In genomic region chr10:101131962-101132635, GRCh38 we compare ENCODE assay signal across 1 cellular context.
TF ChIP-seq lines count a peak whose summit lies in the region.

No MANE protein-coding gene starts in this region.

TF ChIP-seq in HEK293, 187 proteins besides CTCF, POLR2A, EP300 and RAD21 (continued from another document):
- peak; percentile 55 for TF ChIP-seq HIC1 (tag by site-specific recombination; IDR thresholded peaks at IDR 0.05)
- TF ChIP-seq ZBTB8A (tag by site-specific recombination; IDR thresholded peaks at IDR 0.05) = peak; percentile 29
- TF ChIP-seq ZBTB11 (tag by site-specific recombination; conservative IDR thresholded peaks at IDR 0.05; ENCODE audit: low read depth) = 0 out of 2 replicates have a peak, but pooled peaks have one; percentile 4
- peak; percentile 28; the same call in 1 of the 2 replicates for TF ChIP-seq GLIS1 (tag by site-specific recombination; IDR thresholded peaks at IDR 0.05)
- TF ChIP-seq ZNF416 (tag by site-specific recombination; IDR thresholded peaks at IDR 0.05) = no peak
- no peak for TF ChIP-seq SP7 (tag by site-specific recombination; IDR thresholded peaks at IDR 0.05)
- TF ChIP-seq ZBTB10 (tag by site-specific recombination; IDR thresholded peaks at IDR 0.05) = 0 out of 2 replicates have a peak, but pooled peaks have one; percentile 16
- TF ChIP-seq EGR2 (tag by site-specific recombination; IDR thresholded peaks at IDR 0.05; ENCODE audit: low read depth) = no peak
- TF ChIP-seq ZNF394 (tag by site-specific recombination; IDR thresholded peaks at IDR 0.05; ENCODE audit: borderline replicate concordance) = peak; percentile 60; the same call in 1 of the 2 replicates
- TF ChIP-seq ZNF341 (tag by site-specific recombination; IDR thresholded peaks at IDR 0.05; ENCODE audit: low read depth) = 0 out of 2 replicates have a peak, but pooled peaks have one; percentile 23
- TF ChIP-seq ZEB2 (tag by site-specific recombination; IDR thresholded peaks at IDR 0.05) = peak; percentile 19; the same call in 1 of the 2 replicates
- TF ChIP-seq REST (tag by site-specific recombination; IDR thresholded peaks at IDR 0.05) = peak; percentile 78
- peak; percentile 36 for TF ChIP-seq ZBTB26 (tag by site-specific recombination; optimal IDR thresholded peaks at IDR 0.05)
- TF ChIP-seq REPIN1 (tag by site-specific recombination; IDR thresholded peaks at IDR 0.05; ENCODE audit: low read depth) = no peak
- peak; percentile 52; the same call in 1 of the 2 replicates for TF ChIP-seq ZNF223 (tag by site-specific recombination; IDR thresholded peaks at IDR 0.05)
TF ChIP-seq in HEK293: peak in this region for 12.
